Comparison of ENCODE assay signal across 8 cellular contexts in genomic region chr6:89297695-89298351, GRCh38. TPM values are rescaled to one million over a fixed set of nuclear protein-coding genes. Genes with fewer than 3 reads are reported as not detected.
DNase-seq lines count a peak whose midpoint lies in the region; ATAC-seq and TF ChIP-seq lines count a peak whose summit lies in the region.

No MANE protein-coding gene starts in this region.

- H3K27me3 Mint-ChIP-seq in activated T-helper 2 cell treated with anti-CD3 and anti-CD28 coated beads, Interferon-gamma antibody, Interleukin-2, Interleukin-4, amounts not matched to agents 10 μg/mL and 5 μg/mL and 100 μg/mL, durations not matched to agents 14 hours and 24 hours and 36 hours (ENCODE audit: low read depth) = no peaks in the 10 kb centered on the region

- no peaks in the 10 kb centered on the region for H3K9me2 ChIP-seq in PC-9 (ENCODE audit: insufficient read depth)

- H2AFZ ChIP-seq in PC-9 = no peak overlapping the region

- no TSS peak for BruUV-seq in PC-9 (replicated peaks; lab: Mats Ljungman, UMichigan)

- no peaks in the 10 kb centered on the region for H3K36me3 ChIP-seq in PC-9 (ENCODE audit: low read depth)

- intact Hi-C loops in PC-9 (cut with micrococcal nuclease; ENCODE audit: unreplicated experiment) (loop anchor here (1.0 to 5.0 kb wide), 6 partner anchors 54 to 1596 kb away; partner anchors contain the start of genes AKIRIN2, PM20D2, PNRC1 and UBE2J1), left cardiac atrium (cut with DNase I) (no loop called here)
- intact Hi-C loops in activated T-helper 2 cell treated with anti-CD3 and anti-CD28 coated beads, Interferon-gamma antibody, Interleukin-2, Interleukin-4, amounts not matched to agents 10 μg/mL and 5 μg/mL and 100 μg/mL, durations not matched to agents 14 hours and 24 hours and 36 hours (cut with micrococcal nuclease) = loop anchor here (1.0 to 5.0 kb wide), 2 partner anchors 52 to 151 kb away; partner anchors contain the start of gene PM20D2

- no peaks in the 10 kb centered on the region for H3K79me2 ChIP-seq in PC-9 (ENCODE audit: low read depth)

- CTCF ChIA-PET in AG04449 (lab: Yijun Ruan, JAX) = interaction anchor here (1.3 kb wide), 1 partner anchor 74 kb away, joined by 5 read pairs; no protein-coding TSS in a partner anchor
- CTCF ChIA-PET in PC-9 (lab: Charles Lee) = interaction anchor here (0.5 to 1.2 kb wide), 2 partner anchors 53 to 55 kb away, joined by 5 to 6 read pairs; partner anchors contain the start of gene UBE2J1

- peak overlapping the region; percentile 100 for H3K27ac ChIP-seq in PC-9

- H3K4me1 Mint-ChIP-seq in activated T-helper 2 cell treated with anti-CD3 and anti-CD28 coated beads, Interferon-gamma antibody, Interleukin-2, Interleukin-4, amounts not matched to agents 10 μg/mL and 5 μg/mL and 100 μg/mL, durations not matched to agents 14 hours and 24 hours and 36 hours (ENCODE audit: low read depth) = peaks cover 25% of the 10 kb centered on the region

- H3K36me3 Mint-ChIP-seq in activated T-helper 2 cell treated with anti-CD3 and anti-CD28 coated beads, Interferon-gamma antibody, Interleukin-2, Interleukin-4, amounts not matched to agents 10 μg/mL and 5 μg/mL and 100 μg/mL, durations not matched to agents 14 hours and 24 hours and 36 hours (ENCODE audit: low read depth) = no peaks in the 10 kb centered on the region

- DNase-seq in AG04449 (ENCODE audit: low read depth, low spot score) (peak; percentile 81), PC-9 (peak; percentile 87 to 96), left cardiac atrium (peak; percentile 65), Ammon's horn (ENCODE audit: low spot score) (no peak)
- peak; percentile 60 for DNase-seq in activated T-helper 2 cell treated with anti-CD3 and anti-CD28 coated beads, Interferon-gamma antibody, Interleukin-2, Interleukin-4, amounts not matched to agents 10 μg/mL and 5 μg/mL and 100 μg/mL, durations not matched to agents 14 hours and 24 hours and 36 hours (ENCODE audit: low spot score)
- DNase-seq in stimulated activated CD4-positive, alpha-beta T cell treated with anti-CD3 and anti-CD28 coated beads, Interleukin-15, amount 100 ng/mL, for 48 hours (ENCODE audit: low read depth in 2 of 2) = peak; percentile 33 to 65

- no peaks in the 10 kb centered on the region for H3K27me3 ChIP-seq in PC-9 (ENCODE audit: insufficient read depth, low read depth)

- no peaks in the 10 kb centered on the region for H3K9me3 Mint-ChIP-seq in activated T-helper 2 cell treated with anti-CD3 and anti-CD28 coated beads, Interferon-gamma antibody, Interleukin-2, Interleukin-4, amounts not matched to agents 10 μg/mL and 5 μg/mL and 100 μg/mL, durations not matched to agents 14 hours and 24 hours and 36 hours

- no peaks in the 10 kb centered on the region for H3K9me3 ChIP-seq in PC-9 (ENCODE audit: insufficient read depth, low read depth)

- H3K4me3 ChIP-seq in AG04449 (ENCODE audit: low read depth, low read length) (no peak overlapping the region), PC-9 (peak overlapping the region; percentile 37; the same call in 1 of the 2 replicates)

- no peaks in the 10 kb centered on the region for H4K20me1 ChIP-seq in PC-9 (ENCODE audit: insufficient read depth)

- ATAC-seq in GM19025 (IDR thresholded peaks at IDR 0.05; ENCODE audit: low read depth, unreplicated experiment) (peak; percentile 75), HG03103 (IDR thresholded peaks at IDR 0.05; ENCODE audit: low read depth, unreplicated experiment) (peak; percentile 93), left cardiac atrium (peak; percentile 81 to 96)

- peak overlapping the region; percentile 37 for H3K4me3 Mint-ChIP-seq in activated T-helper 2 cell treated with anti-CD3 and anti-CD28 coated beads, Interferon-gamma antibody, Interleukin-2, Interleukin-4, amounts not matched to agents 10 μg/mL and 5 μg/mL and 100 μg/mL, durations not matched to agents 14 hours and 24 hours and 36 hours (ENCODE audit: low read depth)

- peaks cover 31% of the 10 kb centered on the region for H3F3A ChIP-seq in PC-9 (ENCODE audit: insufficient read depth, low read depth)

- peaks cover 36% of the 10 kb centered on the region for H3K4me1 ChIP-seq in PC-9 (replicated peaks; ENCODE audit: insufficient read depth)

- TF ChIP-seq CTCF in AG04449 (IDR thresholded peaks at IDR 0.05; ENCODE audit: insufficient read depth, low read length, missing control alignments) = no peak
- TF ChIP-seq CTCF in PC-9 (conservative IDR thresholded peaks at IDR 0.05) = no peak

- peak overlapping the region; percentile 83 for H3K27ac Mint-ChIP-seq in activated T-helper 2 cell treated with anti-CD3 and anti-CD28 coated beads, Interferon-gamma antibody, Interleukin-2, Interleukin-4, amounts not matched to agents 10 μg/mL and 5 μg/mL and 100 μg/mL, durations not matched to agents 14 hours and 24 hours and 36 hours

- peak overlapping the region; percentile 85 for H3K4me2 ChIP-seq in PC-9

- POLR2A ChIA-PET in AG04449 (lab: Yijun Ruan, JAX) = interaction anchor here (0.6 to 0.9 kb wide), 2 partner anchors 216 to 430 kb away, joined by 3 to 5 read pairs; no protein-coding TSS in a partner anchor
- POLR2A ChIA-PET in PC-9 (lab: Charles Lee; ENCODE audit: unreplicated experiment) = interaction anchor here (0.6 to 1.5 kb wide), 10 partner anchors 54 to 1164 kb away, joined by 4 to 27 read pairs (median 7); partner anchors contain the start of genes LYRM2, PNRC1, RNGTT and UBE2J1

RNA-seq across cellular contexts. Expression of gene GABRR2, which starts 17.3 kb away (rescaled TPM):
- 0.52 TPM in 1 of 2 replicates, not detected in the other for total RNA-seq in PC-9 (2021)
- 0.34 and 0.78 TPM in 2 replicates for total RNA-seq in activated T-helper 2 cell treated with anti-CD3 and anti-CD28 coated beads, Interferon-gamma antibody, Interleukin-2, Interleukin-4, amounts not matched to agents 10 μg/mL and 5 μg/mL and 100 μg/mL, durations not matched to agents 14 hours and 24 hours and 36 hours
- under 1 TPM; 0.53 to 0.97 TPM for total RNA-seq in left cardiac atrium

RNA-seq across cellular contexts. Expression of gene UBE2J1, which starts 54.7 kb away (rescaled TPM):
- total RNA-seq in PC-9 (2021) (19.8 and 29.0 TPM in 2 replicates), left cardiac atrium (10 to 100 TPM; 15.6 to 26.1 TPM)
- total RNA-seq in activated T-helper 2 cell treated with anti-CD3 and anti-CD28 coated beads, Interferon-gamma antibody, Interleukin-2, Interleukin-4, amounts not matched to agents 10 μg/mL and 5 μg/mL and 100 μg/mL, durations not matched to agents 14 hours and 24 hours and 36 hours = 34.4 and 34.8 TPM in 2 replicates

Comparison
In these comparisons a context has a peak if more than half of its experiments do, and no peak if none do; other contexts are left out.
1. intact Hi-C loops: an anchor here in PC-9 (1.0 to 5.0 kb wide) and activated T-helper 2 cell treated with anti-CD3 and anti-CD28 coated beads, Interferon-gamma antibody, Interleukin-2, Interleukin-4, amounts not matched to agents 10 μg/mL and 5 μg/mL and 100 μg/mL, durations not matched to agents 14 hours and 24 hours and 36 hours (1.0 to 5.0 kb wide); none called in left cardiac atrium.